27 cellular contexts compared by ENCODE assay signal in genomic region chrX:155035688-155036087, GRCh38.
"Had no signal": no experiment of that assay in that cellular context is flagged by ENCODE, and none has a peak within 500 bp of the region (broad histone marks: within the 10 kb centered on the region; RNA-seq: fewer than 3 reads in every experiment).

No MANE protein-coding gene starts in this region.

- ATAC-seq: natural killer cell treated with Interleukin-12 subunit alpha and Interleukin-12 subunit beta and Interleukin-15 and Interleukin-18, amount 100 ng/mL, for 72 hours; psoas muscle; right cardiac atrium; right lobe of liver; stimulated activated effector memory CD8-positive, alpha-beta T cell treated with anti-CD3 and anti-CD28 coated beads, Interleukin-12 subunit alpha, Interleukin-12 subunit beta, amount 100 ng/mL, for 72 hours; stimulated activated naive B cell treated with anti-CD40 and anti-IgM and Interleukin-4, amounts not matched to agents 10 μg/mL and 1 μg/mL and 100 μg/mL, for 72 hours had no signal

- H3K27me3 ChIP-seq: neutrophil, ovary, right lobe of liver, sigmoid colon, stomach, thyroid gland, tibial nerve, upper lobe of left lung, vagina had no signal

- H3K27ac ChIP-seq: neutrophil, ovary, parathyroid adenoma, psoas muscle, right lobe of liver, sigmoid colon, stomach, thoracic aorta, thyroid gland, tibial nerve, upper lobe of left lung, vagina had no signal

- H3K9ac ChIP-seq: parathyroid adenoma had no signal

- H3K4me3 ChIP-seq: ovary, psoas muscle, right lobe of liver, sigmoid colon, stomach, thoracic aorta, thyroid gland, tibial nerve, upper lobe of left lung, vagina had no signal

- DNase-seq: nephron progenitor cell; nucleus accumbens; ovary; posterior cingulate gyrus; psoas muscle; right cardiac atrium; right lobe of liver; sigmoid colon; small intestine; stimulated activated CD4-positive, alpha-beta T cell treated with anti-CD3 and anti-CD28 coated beads, Interleukin-15, amount 100 ng/mL, for 24 hours; stimulated activated CD4-positive, alpha-beta T cell treated with anti-CD3 and anti-CD28 coated beads, Interleukin-2, amount 100 ng/mL, for 24 hours; stimulated activated CD4-positive, alpha-beta T cell treated with anti-CD3 and anti-CD28 coated beads, Interleukin-2, amount 100 ng/mL, for 48 hours; stimulated activated CD4-positive, alpha-beta T cell treated with anti-CD3 and anti-CD28 coated beads, Interleukin-4, amount 100 ng/mL, for 24 hours; stimulated activated naive B cell treated with anti-CD40 and anti-IgM and Interleukin-4, amounts not matched to agents 10 μg/mL and 1 μg/mL and 100 μg/mL, for 72 hours; stimulated activated naive CD4-positive, alpha-beta T cell treated with Interleukin-2 at 50 U/mL for 16 hours; stomach; thyroid gland; trophoblast cell; upper lobe of left lung had no signal

- H3K36me3 ChIP-seq: neutrophil, ovary, right lobe of liver, thoracic aorta, vagina had no signal

- H2AFZ ChIP-seq: parathyroid adenoma had no signal

- H3K9me3 ChIP-seq: neutrophil, ovary, right lobe of liver, thoracic aorta, thyroid gland, upper lobe of left lung had no signal

- H3K4me1 ChIP-seq: parathyroid adenoma, psoas muscle, right lobe of liver, sigmoid colon, thyroid gland, upper lobe of left lung, vagina had no signal

- FAIRE-seq: small intestine, urothelium cell line had no signal
